ENCODE assay signal across 8 cellular contexts in the genomic region with DNA sequence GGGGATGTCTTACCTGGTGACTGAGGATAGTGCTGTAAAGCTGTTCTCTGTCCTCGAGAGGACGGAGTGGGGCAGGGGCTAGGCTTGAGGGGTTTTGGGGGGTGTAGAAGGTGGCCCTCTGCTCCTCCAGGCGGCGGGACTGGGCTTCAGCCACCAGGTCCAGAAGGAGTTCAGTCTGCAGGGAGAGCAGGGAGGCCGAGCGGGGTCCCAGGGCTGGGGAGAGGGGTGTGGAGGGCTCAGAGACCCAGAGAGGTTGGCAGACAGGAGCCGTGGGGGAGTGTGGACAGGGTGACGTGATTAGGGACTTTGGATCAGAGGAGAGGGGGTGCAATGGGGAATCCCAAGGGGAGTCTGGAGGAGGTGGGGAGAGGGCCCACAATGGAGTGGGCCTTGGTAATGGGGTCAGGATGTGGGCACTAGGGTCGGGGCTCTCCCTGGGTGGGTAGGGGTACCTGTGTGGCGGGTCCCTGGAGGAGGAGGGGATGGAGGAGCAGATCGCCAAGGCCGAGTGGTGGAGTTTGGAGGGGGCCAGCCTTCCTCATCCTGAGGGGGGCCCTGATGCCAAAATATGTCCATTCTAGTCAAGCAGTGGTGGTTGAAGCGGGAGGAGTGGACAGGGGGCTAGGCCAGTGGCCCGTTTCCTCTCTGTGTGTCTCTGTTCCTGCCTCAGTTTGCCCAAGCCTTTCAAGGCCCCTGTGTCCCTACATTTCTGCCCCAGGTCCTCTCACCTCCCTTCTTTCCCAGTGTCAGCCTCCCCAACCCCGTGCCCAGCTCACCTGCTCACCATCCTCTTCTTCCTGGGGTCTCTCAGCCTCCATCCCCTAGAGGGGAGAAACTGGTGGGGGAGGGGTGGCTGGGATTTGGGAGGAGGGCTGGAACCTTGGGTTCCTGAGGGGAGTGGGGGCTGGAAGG. TPM values are rescaled to one million over a fixed set of nuclear protein-coding genes. Genes with fewer than 3 reads are reported as not detected.
DNase-seq lines count a peak whose midpoint lies in the region; ATAC-seq, FAIRE-seq and TF ChIP-seq lines count a peak whose summit lies in the region.

No MANE protein-coding gene starts in this region.

- ATAC-seq in GM18519 (IDR thresholded peaks at IDR 0.05; ENCODE audit: low FRiP score, unreplicated experiment) = no peak

- peak overlapping the region; percentile 95 to 100 (median 100) for H3K4me2 ChIP-seq in BLaER1 treated with 17β-estradiol and CSF1 and Interleukin-3, amounts not matched to agents 10 nM and 100 nM
- peak overlapping the region; percentile 99 for H3K4me2 ChIP-seq in Loucy (ENCODE audit: low read depth, low read length, poor library complexity, severe bottlenecking)
- no peak overlapping the region for H3K4me2 ChIP-seq in neural cell (ENCODE audit: low read length)

- intact Hi-C loops in colonic mucosa (cut with DNase I) = no loop called here

- H3K9me2 ChIP-seq in Loucy (replicated peaks; ENCODE audit: low read depth, low read length) = no peaks in the 10 kb centered on the region
- H3K9me2 ChIP-seq in neural cell (ENCODE audit: insufficient read depth, low read length) = no peaks in the 10 kb centered on the region

- H3K9me3 ChIP-seq in BLaER1 treated with 17β-estradiol and CSF1 and Interleukin-3, amounts not matched to agents 10 nM and 100 nM (replicated peaks in 1 of 11) = no peaks in the 10 kb centered on the region
- H3K9me3 ChIP-seq in Loucy (ENCODE audit: insufficient read depth, low read depth, low read length) = no peaks in the 10 kb centered on the region
- no peaks in the 10 kb centered on the region for H3K9me3 ChIP-seq in colonic mucosa
- H3K9me3 ChIP-seq in neural cell (ENCODE audit: low read length) = no peaks in the 10 kb centered on the region

- H3K27ac ChIP-seq in BLaER1 treated with 17β-estradiol and CSF1 and Interleukin-3, amounts not matched to agents 10 nM and 100 nM = peak overlapping the region; percentile 89 to 99 (median 97)
- peak overlapping the region; percentile 82 for H3K27ac ChIP-seq in colonic mucosa
- peak overlapping the region; percentile 91 for H3K27ac ChIP-seq in neural cell (ENCODE audit: low read length)

- H3F3A ChIP-seq in Loucy (ENCODE audit: low read depth) (no peaks in the 10 kb centered on the region), neural cell (ENCODE audit: insufficient read depth, low read length, poor library complexity, severe bottlenecking) (peaks cover 5% of the 10 kb centered on the region)

- TF ChIP-seq RAD21 in neural cell (conservative IDR thresholded peaks at IDR 0.05) = no peak

- H2AFZ ChIP-seq in Loucy (ENCODE audit: low read length) (no peak overlapping the region), neural cell (ENCODE audit: low read depth, low read length) (no peak overlapping the region)

- TF ChIP-seq EP300 in neural cell (conservative IDR thresholded peaks at IDR 0.05; ENCODE audit: poor library complexity, severe bottlenecking) = no peak

- peak overlapping the region; percentile 77 to 91 (median 82) for H3K4me3 ChIP-seq in BLaER1 treated with 17β-estradiol and CSF1 and Interleukin-3, amounts not matched to agents 10 nM and 100 nM
- H3K4me3 ChIP-seq in Loucy (ENCODE audit: low read length, poor library complexity, severe bottlenecking) (peak overlapping the region; percentile 91), colonic mucosa (peak overlapping the region; percentile 23), neural cell (ENCODE audit: low read length) (no peak overlapping the region)

- peaks cover 51 to 80% (median 72%) of the 10 kb centered on the region in 10 experiments for H3K4me1 ChIP-seq in BLaER1 treated with 17β-estradiol and CSF1 and Interleukin-3, amounts not matched to agents 10 nM and 100 nM
- H3K4me1 ChIP-seq in Loucy (ENCODE audit: insufficient read depth, low read length, poor library complexity, severe bottlenecking) (peaks cover 60% of the 10 kb centered on the region), colonic mucosa (peaks cover 2% of the 10 kb centered on the region)

- FAIRE-seq in frontal cortex (lab: Jason Lieb, UNC) = no peak

- no peak for DNase-seq in colonic mucosa
- no peak for DNase-seq in frontal cortex (ENCODE audit: low spot score in 2 of 2)
- no peak for DNase-seq in pons (ENCODE audit: low spot score)
- no peak for DNase-seq in Kasumi-1 (lab: John Stamatoyannopoulos, UW)

- TF ChIP-seq CTCF in Loucy (conservative IDR thresholded peaks at IDR 0.05; ENCODE audit: low read length) (no peak), colonic mucosa (IDR thresholded peaks at IDR 0.05) (no peak), neural cell (IDR thresholded peaks at IDR 0.05; ENCODE audit: poor library complexity, severe bottlenecking) (no peak)

- H3K27me3 ChIP-seq in BLaER1 treated with 17β-estradiol and CSF1 and Interleukin-3, amounts not matched to agents 10 nM and 100 nM = no peaks in the 10 kb centered on the region
- H3K27me3 ChIP-seq in Loucy (ENCODE audit: insufficient read depth, low read length, poor library complexity, severe bottlenecking) (no peaks in the 10 kb centered on the region), colonic mucosa (no peaks in the 10 kb centered on the region), neural cell (ENCODE audit: insufficient read depth, low read depth, low read length) (no peaks in the 10 kb centered on the region)

- H3K36me3 ChIP-seq in BLaER1 treated with 17β-estradiol and CSF1 and Interleukin-3, amounts not matched to agents 10 nM and 100 nM = peaks cover 11 to 21% (median 16%) of the 10 kb centered on the region in 11 experiments
- H3K36me3 ChIP-seq in Loucy (ENCODE audit: insufficient read depth, low read length) (peaks cover 9% of the 10 kb centered on the region; the same call in 1 of the 2 replicates), colonic mucosa (no peaks in the 10 kb centered on the region), neural cell (ENCODE audit: insufficient read depth, low read length) (no peaks in the 10 kb centered on the region)

- peak overlapping the region; percentile 92 to 97 (median 94) for H3K9ac ChIP-seq in BLaER1 treated with 17β-estradiol and CSF1 and Interleukin-3, amounts not matched to agents 10 nM and 100 nM
- H3K9ac ChIP-seq in Loucy (ENCODE audit: low read depth, low read length, poor library complexity, severe bottlenecking) (peak overlapping the region; percentile 96), colonic mucosa (ENCODE audit: low read depth in 2 of 2, low read length in 2 of 2) (peak overlapping the region; percentile 85 to 91), neural cell (ENCODE audit: low read length) (no peak overlapping the region)

- H3K79me2 ChIP-seq in Loucy (ENCODE audit: insufficient read depth, low read length) = peaks cover 88% of the 10 kb centered on the region
- H3K79me2 ChIP-seq in neural cell (replicated peaks; ENCODE audit: insufficient read depth, low read length) = peaks cover 17% of the 10 kb centered on the region

- peaks cover 0 to 14% (median 3%) of the 10 kb centered on the region in 11 experiments; a peak in 8 of 22 replicates for H4K20me1 ChIP-seq in BLaER1 treated with 17β-estradiol and CSF1 and Interleukin-3, amounts not matched to agents 10 nM and 100 nM
- H4K20me1 ChIP-seq in Loucy (ENCODE audit: insufficient read depth, low read length, poor library complexity, severe bottlenecking) (peaks cover 8% of the 10 kb centered on the region), neural cell (ENCODE audit: insufficient read depth) (no peaks in the 10 kb centered on the region)

TF ChIP-seq in neural cell, 6 proteins besides CTCF, POLR2A, EP300 and RAD21:
- TF ChIP-seq SMC3 (conservative IDR thresholded peaks at IDR 0.05; ENCODE audit: poor library complexity) (no peak), EZH2 (IDR thresholded peaks at IDR 0.05; ENCODE audit: borderline replicate concordance, insufficient read depth, low read length, poor library complexity, severe bottlenecking) (no peak), POLR2AphosphoS5 (IDR thresholded peaks at IDR 0.05) (no peak), MXI1 (conservative IDR thresholded peaks at IDR 0.05; ENCODE audit: poor library complexity, severe bottlenecking) (no peak), TAF1 (IDR thresholded peaks at IDR 0.05; ENCODE audit: low read depth) (no peak)
- TF ChIP-seq, protein P1, sequence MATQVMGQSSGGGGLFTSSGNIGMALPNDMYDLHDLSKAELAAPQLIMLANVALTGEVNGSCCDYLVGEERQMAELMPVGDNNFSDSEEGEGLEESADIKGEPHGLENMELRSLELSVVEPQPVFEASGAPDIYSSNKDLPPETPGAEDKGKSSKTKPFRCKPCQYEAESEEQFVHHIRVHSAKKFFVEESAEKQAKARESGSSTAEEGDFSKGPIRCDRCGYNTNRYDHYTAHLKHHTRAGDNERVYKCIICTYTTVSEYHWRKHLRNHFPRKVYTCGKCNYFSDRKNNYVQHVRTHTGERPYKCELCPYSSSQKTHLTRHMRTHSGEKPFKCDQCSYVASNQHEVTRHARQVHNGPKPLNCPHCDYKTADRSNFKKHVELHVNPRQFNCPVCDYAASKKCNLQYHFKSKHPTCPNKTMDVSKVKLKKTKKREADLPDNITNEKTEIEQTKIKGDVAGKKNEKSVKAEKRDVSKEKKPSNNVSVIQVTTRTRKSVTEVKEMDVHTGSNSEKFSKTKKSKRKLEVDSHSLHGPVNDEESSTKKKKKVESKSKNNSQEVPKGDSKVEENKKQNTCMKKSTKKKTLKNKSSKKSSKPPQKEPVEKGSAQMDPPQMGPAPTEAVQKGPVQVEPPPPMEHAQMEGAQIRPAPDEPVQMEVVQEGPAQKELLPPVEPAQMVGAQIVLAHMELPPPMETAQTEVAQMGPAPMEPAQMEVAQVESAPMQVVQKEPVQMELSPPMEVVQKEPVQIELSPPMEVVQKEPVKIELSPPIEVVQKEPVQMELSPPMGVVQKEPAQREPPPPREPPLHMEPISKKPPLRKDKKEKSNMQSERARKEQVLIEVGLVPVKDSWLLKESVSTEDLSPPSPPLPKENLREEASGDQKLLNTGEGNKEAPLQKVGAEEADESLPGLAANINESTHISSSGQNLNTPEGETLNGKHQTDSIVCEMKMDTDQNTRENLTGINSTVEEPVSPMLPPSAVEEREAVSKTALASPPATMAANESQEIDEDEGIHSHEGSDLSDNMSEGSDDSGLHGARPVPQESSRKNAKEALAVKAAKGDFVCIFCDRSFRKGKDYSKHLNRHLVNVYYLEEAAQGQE (IDR thresholded peaks at IDR 0.05; ENCODE audit: borderline replicate concordance) = no peak

RNA-seq across cellular contexts. Expression of gene GPSM3, which starts 0.5 kb away (rescaled TPM):
- 1 to 10 TPM; 6.7 to 8.6 TPM for total RNA-seq in colonic mucosa
- polyA plus RNA-seq in neural cell = 0.88 and 1.2 TPM in 2 replicates
- not detected in 2 replicates for polyA minus RNA-seq in neural cell
- 0.41 TPM for total RNA-seq in frontal cortex

RNA-seq across cellular contexts. Expression of gene PBX2, which starts 1.9 kb away (rescaled TPM):
- total RNA-seq in colonic mucosa (10 to 100 TPM; 47.5 TPM), frontal cortex (11.8 TPM)
- polyA plus RNA-seq in neural cell = 53.2 and 78.7 TPM in 2 replicates
- 83.3 and 91.3 TPM in 2 replicates for polyA minus RNA-seq in neural cell

RNA-seq across cellular contexts. Expression of gene AGER, which starts 7.9 kb away (rescaled TPM):
- total RNA-seq in colonic mucosa (10 to 100 TPM in 1 of 2 donors, 1 to 10 TPM in 1; 4.1 to 10.1 TPM), frontal cortex (0.82 TPM)
- 7.2 and 7.5 TPM in 2 replicates for polyA plus RNA-seq in neural cell
- polyA minus RNA-seq in neural cell = 0.49 and 1.0 TPM in 2 replicates

RNA-seq across cellular contexts. Expression of gene RNF5, which starts 13.7 kb away (rescaled TPM):
- 10 to 100 TPM; 75.8 to 87.4 TPM for total RNA-seq in colonic mucosa
- polyA plus RNA-seq in neural cell = 342 and 369 TPM in 2 replicates
- 130 and 154 TPM in 2 replicates for polyA minus RNA-seq in neural cell
- total RNA-seq in frontal cortex = 104 TPM

RNA-seq across cellular contexts. Expression of gene AGPAT1, which starts 16.1 kb away (rescaled TPM):
- 10 to 100 TPM; 44.1 to 54.5 TPM for total RNA-seq in colonic mucosa
- 24.7 and 28.4 TPM in 2 replicates for polyA plus RNA-seq in neural cell
- 25.1 and 29.4 TPM in 2 replicates for polyA minus RNA-seq in neural cell
- total RNA-seq in frontal cortex = 14.3 TPM
